1 cellular context compared by ENCODE assay signal in genomic region chr17:76567634-76568432, GRCh38.
TF ChIP-seq lines count a peak whose summit lies in the region.

No MANE protein-coding gene starts in this region.

TF ChIP-seq in HepG2, 621 proteins besides CTCF, POLR2A, EP300 and RAD21 (continued from another document and continues in another):
- TF ChIP-seq ARID5B (CRISPR knock-in tag; IDR thresholded peaks at IDR 0.05), result peak; percentile 64; the same call in 1 of the 2 replicates
- TF ChIP-seq CEBPG (CRISPR knock-in tag; IDR thresholded peaks at IDR 0.05), result no peak
- TF ChIP-seq KMT2A (CRISPR knock-in tag; IDR thresholded peaks at IDR 0.05), result no peak
- TF ChIP-seq TGIF2 (CRISPR knock-in tag; IDR thresholded peaks at IDR 0.05), result 0 out of 2 replicates have a peak, but pooled peaks have one; percentile 22
- peak; percentile 46; the same call in 1 of the 2 replicates for TF ChIP-seq ZFX (CRISPR knock-in tag; IDR thresholded peaks at IDR 0.05; ENCODE audit: low read depth)
- 0 out of 2 replicates have a peak, but pooled peaks have one; percentile 46 for TF ChIP-seq IRX3 (CRISPR knock-in tag; IDR thresholded peaks at IDR 0.05; ENCODE audit: borderline replicate concordance, low read depth)
- TF ChIP-seq SAP130 (CRISPR knock-in tag; IDR thresholded peaks at IDR 0.05; ENCODE audit: low read depth), result peak; percentile 31; the same call in 1 of the 2 replicates
- peak; percentile 24; the same call in 1 of the 2 replicates for TF ChIP-seq IRF2 (CRISPR knock-in tag; IDR thresholded peaks at IDR 0.05)
- TF ChIP-seq RARA (CRISPR knock-in tag; IDR thresholded peaks at IDR 0.05), result peak; percentile 65
- peak; percentile 78 for TF ChIP-seq FOXA3 (CRISPR knock-in tag; IDR thresholded peaks at IDR 0.05)
- 0 out of 2 replicates have a peak, but pooled peaks have one; percentile 14 for TF ChIP-seq HOXA3 (CRISPR knock-in tag; IDR thresholded peaks at IDR 0.05)
- no peak for TF ChIP-seq ZNF577 (CRISPR knock-in tag; IDR thresholded peaks at IDR 0.05; ENCODE audit: borderline replicate concordance, low read depth)
- TF ChIP-seq ZNF33B (CRISPR knock-in tag; IDR thresholded peaks at IDR 0.05), result no peak
- TF ChIP-seq ZNF281 (CRISPR knock-in tag; IDR thresholded peaks at IDR 0.05; ENCODE audit: borderline replicate concordance), result peak; percentile 84
- peak; percentile 85 for TF ChIP-seq HNF4A (CRISPR knock-in tag; IDR thresholded peaks at IDR 0.05)
- peak; percentile 31; the same call in 1 of the 2 replicates for TF ChIP-seq ZNF614 (CRISPR knock-in tag; IDR thresholded peaks at IDR 0.05; ENCODE audit: borderline replicate concordance)
- TF ChIP-seq ZBED4 (CRISPR knock-in tag; IDR thresholded peaks at IDR 0.05; ENCODE audit: borderline replicate concordance), result 0 out of 2 replicates have a peak, but pooled peaks have one; percentile 21
- 0 out of 2 replicates have a peak, but pooled peaks have one; percentile 34 for TF ChIP-seq ARID2 (CRISPR knock-in tag; IDR thresholded peaks at IDR 0.05; ENCODE audit: borderline replicate concordance)
- peak; percentile 45; the same call in 1 of the 2 replicates for TF ChIP-seq MEIS1 (CRISPR knock-in tag; IDR thresholded peaks at IDR 0.05; ENCODE audit: borderline replicate concordance)
- peak; percentile 37; the same call in 1 of the 2 replicates for TF ChIP-seq MLX (CRISPR knock-in tag; IDR thresholded peaks at IDR 0.05)
- 0 out of 2 replicates have a peak, but pooled peaks have one; percentile 33 for TF ChIP-seq BCL3 (CRISPR knock-in tag; IDR thresholded peaks at IDR 0.05)
- TF ChIP-seq NR2C2 (CRISPR knock-in tag; IDR thresholded peaks at IDR 0.05; ENCODE audit: borderline replicate concordance), result peak; percentile 26; the same call in 1 of the 2 replicates
- 0 out of 2 replicates have a peak, but pooled peaks have one; percentile 24 for TF ChIP-seq SALL2 (CRISPR knock-in tag; IDR thresholded peaks at IDR 0.05)
- no peak for TF ChIP-seq RFX3 (CRISPR knock-in tag; IDR thresholded peaks at IDR 0.05)
- TF ChIP-seq HIC2 (CRISPR knock-in tag; IDR thresholded peaks at IDR 0.05; ENCODE audit: low read depth), result peak; percentile 81
- TF ChIP-seq ZNF609 (CRISPR knock-in tag; IDR thresholded peaks at IDR 0.05; ENCODE audit: borderline replicate concordance), result peak; percentile 48; the same call in 1 of the 2 replicates
- TF ChIP-seq PAXIP1 (CRISPR knock-in tag; conservative IDR thresholded peaks at IDR 0.05), result peak; percentile 24; the same call in 1 of the 2 replicates
